In genomic region chr7:136092714-136093113, GRCh38 we compare ENCODE assay signal across 1 cellular context.
TF ChIP-seq lines count a peak whose summit lies in the region.
"Not testable (repeated sequence)": the region's sequence is repeated elsewhere in the genome, so short reads cannot be mapped to it uniquely, and the experiment has no call there.

No MANE protein-coding gene starts in this region.

TF ChIP-seq in K562, 482 proteins besides CTCF, POLR2A, EP300 and RAD21 (continued from another document):
- TF ChIP-seq ZMIZ1 (IDR thresholded peaks at IDR 0.05; ENCODE audit: low read depth in 2 of 2, low read length in 2 of 2), result 0 out of 4 replicates have a peak, but pooled peaks of 1 of the 2 experiments have one; percentile 27
- peak; percentile 25 for TF ChIP-seq GTF2B (IDR thresholded peaks at IDR 0.05; ENCODE audit: extremely low read depth, insufficient read length)
- peak; percentile 66 for TF ChIP-seq TBP (optimal IDR thresholded peaks at IDR 0.05; ENCODE audit: low read depth, low read length)
- peak; percentile 79 for TF ChIP-seq POLR2AphosphoS5 (IDR thresholded peaks at IDR 0.05; ENCODE audit: control insufficient read depth, insufficient read depth, low read depth, low read length)
- peak; percentile 51; the same call in 1 of the 2 replicates for TF ChIP-seq ARID3A (IDR thresholded peaks at IDR 0.05; ENCODE audit: borderline replicate concordance, low read depth, low read length)
- peak; percentile 68 for TF ChIP-seq RBM25 (IDR thresholded peaks at IDR 0.05; ENCODE audit: low read depth, low read length, severe bottlenecking)
- TF ChIP-seq POLR2H (tag; IDR thresholded peaks at IDR 0.05; ENCODE audit: low read depth), result peak; percentile 92
- peak; percentile 56; the same call in 1 of the 2 replicates for TF ChIP-seq JUND (IDR thresholded peaks at IDR 0.05; ENCODE audit: borderline replicate concordance, low read depth, low read length)
- TF ChIP-seq JUND (tag; IDR thresholded peaks at IDR 0.05; ENCODE audit: borderline replicate concordance, low read depth, low read length), result peak; percentile 20; the same call in 2 of the 3 replicates
- peak; percentile 54 for TF ChIP-seq TAF7 (tag; IDR thresholded peaks at IDR 0.05)
- TF ChIP-seq HDAC3 (IDR thresholded peaks at IDR 0.05; ENCODE audit: borderline replicate concordance, partially characterized antibody), result peak; percentile 47
- TF ChIP-seq CC2D1A (IDR thresholded peaks at IDR 0.05), result peak; percentile 51; the same call in 1 of the 2 replicates
- TF ChIP-seq ATF7 (IDR thresholded peaks at IDR 0.05), result peak; percentile 45; the same call in 1 of the 2 replicates
- TF ChIP-seq RBBP5 (IDR thresholded peaks at IDR 0.05; ENCODE audit: borderline replicate concordance, insufficient read depth, low read length, poor library complexity, severe bottlenecking), result peak; percentile 39
- 0 out of 2 replicates have a peak, but pooled peaks have one; percentile 21 for TF ChIP-seq FOXM1 (IDR thresholded peaks at IDR 0.05; ENCODE audit: low read depth)
- TF ChIP-seq FOXM1 (CRISPR knock-in tag; IDR thresholded peaks at IDR 0.05; ENCODE audit: low read depth); ATF3 (CRISPR knock-in tag; conservative IDR thresholded peaks at IDR 0.05); ZBTB40 (CRISPR knock-in tag; IDR thresholded peaks at IDR 0.05): not testable (repeated sequence)
- TF ChIP-seq SOX6 (IDR thresholded peaks at IDR 0.05), result 0 out of 2 replicates have a peak, but pooled peaks have one; percentile 59
- TF ChIP-seq ARID1B (IDR thresholded peaks at IDR 0.05), result peak; percentile 22; the same call in 1 of the 2 replicates
- TF ChIP-seq ATF3 (IDR thresholded peaks at IDR 0.05), result peak; percentile 34; the same call in 1 of the 2 replicates
- peak in 1 of 2 experiments; percentile 31 for TF ChIP-seq AFF1 (IDR thresholded peaks at IDR 0.05; ENCODE audit: low read depth in 1 of 2, partially characterized antibody in 2 of 2)
- peak; percentile 34; the same call in 1 of the 2 replicates for TF ChIP-seq ELF1 (tag; IDR thresholded peaks at IDR 0.05)
- peak; percentile 75 for TF ChIP-seq CHAMP1 (IDR thresholded peaks at IDR 0.05)
- 0 out of 2 replicates have a peak, but pooled peaks have one; percentile 8 for TF ChIP-seq ZBTB40 (IDR thresholded peaks at IDR 0.05)
- peak in 1 of 2 experiments; percentile 5; a peak in 1 of 4 replicates for TF ChIP-seq RCOR1 (IDR thresholded peaks at IDR 0.05; ENCODE audit: borderline replicate concordance in 1 of 2, low read depth in 2 of 2, low read length in 2 of 2)
- TF ChIP-seq POLR2B (IDR thresholded peaks at IDR 0.05; ENCODE audit: low read depth, partially characterized antibody), result peak; percentile 81
- TF ChIP-seq CHD2 (IDR thresholded peaks at IDR 0.05; ENCODE audit: low read depth, low read length), result peak; percentile 93
- 0 out of 2 replicates have a peak, but pooled peaks have one; percentile 27 for TF ChIP-seq RNF2 (IDR thresholded peaks at IDR 0.05)
- peak; percentile 75; the same call in 1 of the 2 replicates for TF ChIP-seq PHF8 (IDR thresholded peaks at IDR 0.05; ENCODE audit: borderline replicate concordance, low read length)
- TF ChIP-seq CSDE1 (IDR thresholded peaks at IDR 0.05), result 0 out of 4 replicates have a peak, but pooled peaks of 1 of the 2 experiments have one; percentile 33
